ENCODE assay signal across 19 cellular contexts in genomic region chr6:12249516-12250394, GRCh38.
"Had no signal": no experiment of that assay in that cellular context is flagged by ENCODE, and none has a peak within 500 bp of the region (broad histone marks: within the 10 kb centered on the region; RNA-seq: fewer than 3 reads in every experiment).

No MANE protein-coding gene starts in this region.

- DNase-seq: activated CD4-positive, alpha-beta T cell treated with anti-CD3 and anti-CD28 coated beads for 48 hours; activated CD8-positive, alpha-beta T cell treated with anti-CD3 and anti-CD28 coated beads for 36 hours; activated effector memory CD4-positive, alpha-beta T cell treated with Interleukin-2 at 50 U/mL for 16 hours; activated naive CD4-positive, alpha-beta T cell treated with anti-CD3 and anti-CD28 coated beads, Interleukin-2, amount 50 U/mL, for 16 hours; activated T-cell treated with anti-CD3 and anti-CD28 coated beads, Interleukin-2, amount 50 U/mL, for 4 hours; adrenal gland; hypothalamus; mesendoderm; nephron progenitor cell; occipital lobe; stomach; T-helper 17 cell; testis had no signal

- H3K36me3 ChIP-seq: adrenal gland, cardiac muscle cell, esophagus muscularis mucosa, right atrium auricular region, stomach had no signal

- H3K27me3 Mint-ChIP-seq: progenitor cell of endocrine pancreas had no signal

- H3K4me3 ChIP-seq: adrenal gland, cardiac muscle cell, esophagus muscularis mucosa, right atrium auricular region, skin epidermis, stomach, testis had no signal

- H3K9me3 Mint-ChIP-seq: activated CD8-positive, alpha-beta T cell treated with anti-CD3 and anti-CD28 coated beads for 36 hours; activated T-cell treated with anti-CD3 and anti-CD28 coated beads, Interleukin-2, amount 50 U/mL, for 4 hours; nephron progenitor cell; WTC11 had no signal

- H3K9me3 ChIP-seq: adrenal gland, esophagus muscularis mucosa, right atrium auricular region, stomach, testis had no signal

- H3K36me3 Mint-ChIP-seq: WTC11 had no signal

- H3K4me1 ChIP-seq: esophagus muscularis mucosa, right atrium auricular region, stomach, testis had no signal

- H3K27ac Mint-ChIP-seq: activated CD8-positive, alpha-beta T cell treated with anti-CD3 and anti-CD28 coated beads for 36 hours; nephron progenitor cell; progenitor cell of endocrine pancreas; T-helper 17 cell; WTC11 had no signal

- H3K27me3 ChIP-seq: adrenal gland, esophagus muscularis mucosa, right atrium auricular region, stomach, testis had no signal

- H3K4me1 Mint-ChIP-seq: T-helper 17 cell had no signal

- H3K27ac ChIP-seq: adrenal gland, cardiac muscle cell, esophagus muscularis mucosa, right atrium auricular region, skin epidermis, stomach, testis had no signal

- H3K4me3 Mint-ChIP-seq: activated CD8-positive, alpha-beta T cell treated with anti-CD3 and anti-CD28 coated beads for 36 hours; activated T-cell treated with anti-CD3 and anti-CD28 coated beads, Interleukin-2, amount 50 U/mL, for 4 hours; nephron progenitor cell; T-helper 17 cell; WTC11 had no signal
